ENCODE assay signal across 8 cellular contexts in genomic region chr1:2322065-2322571, GRCh38.
DNase-seq lines count a peak whose midpoint lies in the region; ATAC-seq and TF ChIP-seq lines count a peak whose summit lies in the region.

No MANE protein-coding gene starts in this region.

- H3K4me3 ChIP-seq in coronary artery: peak overlapping the region; percentile 37
- H3K4me3 ChIP-seq in colonic mucosa: no peak overlapping the region

- intact Hi-C loops in colonic mucosa (cut with DNase I): no loop called here

- peak overlapping the region in 1 of 2 donors; percentile 33 for H3K9ac ChIP-seq in colonic mucosa (ENCODE audit: low read depth in 2 of 2, low read length in 2 of 2)

- DNase-seq in HT1080 (ENCODE audit: low read depth): peak; percentile 31
- peak; percentile 98 for DNase-seq in coronary artery (ENCODE audit: low spot score)
- no peak for DNase-seq in left lobe of liver (ENCODE audit: low spot score)
- peak; percentile 61 for DNase-seq in smooth muscle cell of the brain vasculature (ENCODE audit: low read depth, low spot score)
- DNase-seq in stimulated activated CD4-positive, alpha-beta T cell treated with anti-CD3 and anti-CD28 coated beads, Interleukin-12 subunit alpha, Interleukin-12 subunit beta, amount 100 ng/mL, for 4 hours: no peak
- no peak for DNase-seq in colonic mucosa

- ATAC-seq in left lobe of liver: peak; percentile 39
- no peak for ATAC-seq in HG03571 (IDR thresholded peaks at IDR 0.05; ENCODE audit: unreplicated experiment)
- no peak for ATAC-seq in HG02840 (IDR thresholded peaks at IDR 0.05; ENCODE audit: low FRiP score, unreplicated experiment)

- no peaks in the 10 kb centered on the region for H3K36me3 ChIP-seq in colonic mucosa

- H3K27me3 ChIP-seq in colonic mucosa: peaks cover 12% of the 10 kb centered on the region

- H3K27ac ChIP-seq in coronary artery: peak overlapping the region; percentile 78 to 97
- H3K27ac ChIP-seq in colonic mucosa: no peak overlapping the region

- H3K4me1 ChIP-seq in colonic mucosa: no peaks in the 10 kb centered on the region

- H3K9me3 ChIP-seq in colonic mucosa: no peaks in the 10 kb centered on the region

- TF ChIP-seq CTCF in coronary artery (IDR thresholded peaks at IDR 0.05): no peak
- no peak for TF ChIP-seq CTCF in colonic mucosa (IDR thresholded peaks at IDR 0.05)

Comparison
In these comparisons a context has a peak if more than half of its experiments do, and no peak if none do; other contexts are left out.
1. DNase-seq: peak in HT1080 (single experiment), coronary artery (single experiment) and smooth muscle cell of the brain vasculature (single experiment); none in left lobe of liver (single experiment), stimulated activated CD4-positive, alpha-beta T cell treated with anti-CD3 and anti-CD28 coated beads, Interleukin-12 subunit alpha, Interleukin-12 subunit beta, amount 100 ng/mL, for 4 hours (single experiment) and colonic mucosa (single experiment).